ENCODE assay signal across 28 cellular contexts in the genomic region with DNA sequence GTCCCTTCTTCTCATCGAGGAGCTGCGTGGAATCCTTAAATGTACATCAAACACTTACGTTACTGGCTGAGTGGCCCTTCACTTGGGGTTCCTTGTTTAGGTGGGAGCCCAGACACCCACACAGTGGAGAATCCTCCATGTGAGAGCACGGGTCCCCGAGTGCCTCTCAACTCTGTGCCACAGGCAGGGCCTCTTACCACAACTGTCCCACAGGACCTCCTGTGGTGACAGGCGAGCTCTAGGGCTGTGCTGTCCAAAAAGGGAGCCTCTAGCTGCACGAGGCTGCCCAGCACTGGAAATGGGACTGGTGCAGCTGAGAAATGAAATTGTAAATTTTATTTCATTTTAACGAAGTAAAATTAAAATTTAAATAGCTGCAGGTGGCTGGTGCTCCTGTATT.
"Had no signal": no experiment of that assay in that cellular context is flagged by ENCODE, and none has a peak within 500 bp of the region (broad histone marks: within the 10 kb centered on the region; RNA-seq: fewer than 3 reads in every experiment).

No MANE protein-coding gene starts in this region.

- H3K27ac ChIP-seq: adrenal gland, body of pancreas, colonic mucosa, epithelial cell of prostate, esophagus squamous epithelium, gastroesophageal sphincter, heart right ventricle, hepatocyte, WERI-Rb-1 had no signal

- ATAC-seq: activated CD4-positive, CD25-positive, alpha-beta regulatory T cell treated with anti-CD3 and anti-CD28 coated beads, Interleukin-2, amount 50 U/mL, for 24 hours; activated CD8-positive, alpha-beta T cell treated with anti-CD3 and anti-CD28 coated beads for 36 hours; activated naive CD8-positive, alpha-beta T cell treated with anti-CD3 and anti-CD28 coated beads, Interleukin-2, amount 50 U/mL, for 24 hours; body of pancreas; gastroesophageal sphincter; heart right ventricle had no signal

- H3K36me3 ChIP-seq: adrenal gland, colonic mucosa, esophagus squamous epithelium, WERI-Rb-1 had no signal

- DNase-seq: activated B cell treated with CpG ODN at 0.5 μM for 24 hours; activated CD4-positive, alpha-beta T cell treated with anti-CD3 and anti-CD28 coated beads for 48 hours; activated CD4-positive, alpha-beta T cell treated with anti-CD3 and anti-CD28 coated beads, Interleukin-2, amount 50 U/mL, for 1 hour; activated CD4-positive, alpha-beta T cell treated with anti-CD3 and anti-CD28 coated beads, Interleukin-2, amount 50 U/mL, for 48 hours; activated CD8-positive, alpha-beta memory T cell treated with anti-CD3 and anti-CD28 coated beads for 24 hours; activated CD8-positive, alpha-beta memory T cell treated with anti-CD3 and anti-CD28 coated beads, Interleukin-2, amount 50 U/mL, for 4 hours; activated CD8-positive, alpha-beta T cell treated with anti-CD3 and anti-CD28 coated beads for 36 hours; activated effector memory CD4-positive, alpha-beta T cell treated with anti-CD3 and anti-CD28 coated beads, Interleukin-2, amount 50 U/mL, for 16 hours; activated naive CD4-positive, alpha-beta T cell treated with anti-CD3 and anti-CD28 coated beads for 36 hours; activated naive CD8-positive, alpha-beta T cell treated with anti-CD3 and anti-CD28 coated beads for 36 hours; activated naive CD8-positive, alpha-beta T cell treated with anti-CD3 and anti-CD28 coated beads, Interleukin-2, amount 50 U/mL, for 24 hours; activated T-cell treated with anti-CD3 and anti-CD28 coated beads, Interleukin-2, amount 50 U/mL, for 1 hour; activated T-cell treated with anti-CD3 and anti-CD28 coated beads, Interleukin-2, amount 50 U/mL, for 48 hours; adrenal gland; amygdala; body of pancreas; caudate nucleus; colonic mucosa; effector CD8-positive, alpha-beta T cell; esophagus squamous epithelium; foreskin melanocyte; heart right ventricle; T1000 had no signal

- H3K9me3 ChIP-seq: adrenal gland, body of pancreas, colonic mucosa, esophagus squamous epithelium, gastroesophageal sphincter, heart right ventricle had no signal

- H3K27me3 ChIP-seq: adrenal gland, body of pancreas, colonic mucosa, gastroesophageal sphincter, heart right ventricle had no signal

- H3K4me2 ChIP-seq: hepatocyte had no signal

- H3K4me1 ChIP-seq: adrenal gland, body of pancreas, colonic mucosa had no signal

- H3K4me3 ChIP-seq: adrenal gland, body of pancreas, colonic mucosa, esophagus squamous epithelium, gastroesophageal sphincter, heart right ventricle, hepatocyte had no signal
